ENCODE assay signal across 1 cellular context in genomic region chr12:132976870-132977269, GRCh38.
TF ChIP-seq lines count a peak whose summit lies in the region.

No MANE protein-coding gene starts in this region.

TF ChIP-seq in GM12878, 131 proteins besides CTCF, POLR2A, EP300 and RAD21:
- TF ChIP-seq ZBTB33 (IDR thresholded peaks at IDR 0.05), result 0 out of 2 replicates have a peak, but pooled peaks have one; percentile 28
